In the genomic region with DNA sequence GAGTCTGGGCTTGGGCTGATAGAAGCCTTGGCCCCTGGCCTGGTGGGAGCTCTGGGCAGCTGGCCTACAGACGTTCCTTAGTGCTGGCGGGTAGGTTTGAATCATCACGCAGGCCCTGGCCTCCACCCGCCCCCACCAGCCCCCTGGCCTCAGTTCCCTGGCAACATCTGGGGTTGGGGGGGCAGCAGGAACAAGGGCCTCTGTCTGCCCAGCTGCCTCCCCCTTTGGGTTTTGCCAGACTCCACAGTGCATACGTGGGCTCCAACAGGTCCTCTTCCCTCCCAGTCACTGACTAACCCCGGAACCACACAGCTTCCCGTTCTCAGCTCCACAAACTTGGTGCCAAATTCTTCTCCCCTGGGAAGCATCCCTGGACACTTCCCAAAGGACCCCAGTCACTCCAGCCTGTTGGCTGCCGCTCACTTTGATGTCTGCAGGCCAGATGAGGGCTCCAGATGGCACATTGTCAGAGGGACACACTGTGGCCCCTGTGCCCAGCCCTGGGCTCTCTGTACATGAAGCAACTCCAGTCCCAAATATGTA, we compare ENCODE assay signal across 1 cellular context.
A peak's percentile ranks its signal among the peaks of the same experiment; 100 is the strongest.
TF ChIP-seq lines count a peak whose summit lies in the region.

No MANE protein-coding gene starts in this region.

TF ChIP-seq in GM12878, 131 proteins besides CTCF, POLR2A, EP300 and RAD21:
- TF ChIP-seq, protein P1, sequence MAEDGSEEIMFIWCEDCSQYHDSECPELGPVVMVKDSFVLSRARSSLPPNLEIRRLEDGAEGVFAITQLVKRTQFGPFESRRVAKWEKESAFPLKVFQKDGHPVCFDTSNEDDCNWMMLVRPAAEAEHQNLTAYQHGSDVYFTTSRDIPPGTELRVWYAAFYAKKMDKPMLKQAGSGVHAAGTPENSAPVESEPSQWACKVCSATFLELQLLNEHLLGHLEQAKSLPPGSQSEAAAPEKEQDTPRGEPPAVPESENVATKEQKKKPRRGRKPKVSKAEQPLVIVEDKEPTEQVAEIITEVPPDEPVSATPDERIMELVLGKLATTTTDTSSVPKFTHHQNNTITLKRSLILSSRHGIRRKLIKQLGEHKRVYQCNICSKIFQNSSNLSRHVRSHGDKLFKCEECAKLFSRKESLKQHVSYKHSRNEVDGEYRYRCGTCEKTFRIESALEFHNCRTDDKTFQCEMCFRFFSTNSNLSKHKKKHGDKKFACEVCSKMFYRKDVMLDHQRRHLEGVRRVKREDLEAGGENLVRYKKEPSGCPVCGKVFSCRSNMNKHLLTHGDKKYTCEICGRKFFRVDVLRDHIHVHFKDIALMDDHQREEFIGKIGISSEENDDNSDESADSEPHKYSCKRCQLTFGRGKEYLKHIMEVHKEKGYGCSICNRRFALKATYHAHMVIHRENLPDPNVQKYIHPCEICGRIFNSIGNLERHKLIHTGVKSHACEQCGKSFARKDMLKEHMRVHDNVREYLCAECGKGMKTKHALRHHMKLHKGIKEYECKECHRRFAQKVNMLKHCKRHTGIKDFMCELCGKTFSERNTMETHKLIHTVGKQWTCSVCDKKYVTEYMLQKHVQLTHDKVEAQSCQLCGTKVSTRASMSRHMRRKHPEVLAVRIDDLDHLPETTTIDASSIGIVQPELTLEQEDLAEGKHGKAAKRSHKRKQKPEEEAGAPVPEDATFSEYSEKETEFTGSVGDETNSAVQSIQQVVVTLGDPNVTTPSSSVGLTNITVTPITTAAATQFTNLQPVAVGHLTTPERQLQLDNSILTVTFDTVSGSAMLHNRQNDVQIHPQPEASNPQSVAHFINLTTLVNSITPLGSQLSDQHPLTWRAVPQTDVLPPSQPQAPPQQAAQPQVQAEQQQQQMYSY (CRISPR knock-in tag; IDR thresholded peaks at IDR 0.05) = no peak
- TF ChIP-seq CEBPB (IDR thresholded peaks at IDR 0.05; ENCODE audit: borderline replicate concordance in 1 of 2, low read depth in 2 of 2, low read length in 2 of 2) = 0 out of 4 replicates have a peak, but pooled peaks of 1 of the 2 experiments have one; percentile 9
